Comparison of ENCODE assay signal across 16 cellular contexts in genomic region chr6:127103482-127103881, GRCh38. TPM values are rescaled to one million over a fixed set of nuclear protein-coding genes. Genes with fewer than 3 reads are reported as not detected.
DNase-seq lines count a peak whose midpoint lies in the region; FAIRE-seq and TF ChIP-seq lines count a peak whose summit lies in the region.
"Had no signal": no experiment of that assay in that cellular context is flagged by ENCODE, and none has a peak within 500 bp of the region (broad histone marks: within the 10 kb centered on the region; RNA-seq: fewer than 3 reads in every experiment).

No MANE protein-coding gene starts in this region.

- no peaks in the 10 kb centered on the region for H3K36me3 ChIP-seq in ACC112 (ENCODE audit: insufficient read depth, low read length)
- H3K36me3 ChIP-seq in astrocyte (ENCODE audit: insufficient read depth, low read length), result no peaks in the 10 kb centered on the region
- H3K36me3 ChIP-seq in mesenchymal stem cell (ENCODE audit: control insufficient read depth in 1 of 2, insufficient read depth in 2 of 2, low read depth in 1 of 2, low read length in 2 of 2), result no peaks in the 10 kb centered on the region
- no peaks in the 10 kb centered on the region for H3K36me3 ChIP-seq in tibial nerve
- no peaks in the 10 kb centered on the region for H3K36me3 ChIP-seq in thyroid gland

- CTCF ChIA-PET in RWPE1 (lab: Yijun Ruan, JAX), result no interaction called here

- H2AK5ac ChIP-seq in mesenchymal stem cell (ENCODE audit: low read length, severe bottlenecking), result no peak overlapping the region

- no peak overlapping the region for H3K4me3 Mint-ChIP-seq in astrocyte (ENCODE audit: unreplicated experiment)
- H3K4me3 Mint-ChIP-seq: IgD-negative memory B cell had no signal

- H3K9me3 ChIP-seq in astrocyte (ENCODE audit: insufficient read depth, low read depth, low read length) (no peaks in the 10 kb centered on the region), mesenchymal stem cell (ENCODE audit: control insufficient read depth, low read length) (no peaks in the 10 kb centered on the region), tibial nerve (no peaks in the 10 kb centered on the region), thyroid gland (no peaks in the 10 kb centered on the region)

- H4K91ac ChIP-seq in mesenchymal stem cell (ENCODE audit: low read length), result no peak overlapping the region

- H2BK120ac ChIP-seq in mesenchymal stem cell (ENCODE audit: low read depth, low read length), result no peak overlapping the region

- no peak overlapping the region for H3K18ac ChIP-seq in mesenchymal stem cell (ENCODE audit: low read depth in 1 of 2, low read length in 2 of 2)

- no peak overlapping the region for H2BK5ac ChIP-seq in mesenchymal stem cell (ENCODE audit: low read depth, low read length, poor library complexity, severe bottlenecking)

- H3K4me1 ChIP-seq in ACC112 (ENCODE audit: control insufficient read depth, insufficient read depth, low read length, unreplicated experiment) (peaks cover 18% of the 10 kb centered on the region), astrocyte (ENCODE audit: insufficient read depth, low read length) (no peaks in the 10 kb centered on the region), mesenchymal stem cell (ENCODE audit: control insufficient read depth, insufficient read depth, low read depth, low read length) (no peaks in the 10 kb centered on the region), tibial nerve (no peaks in the 10 kb centered on the region), thyroid gland (no peaks in the 10 kb centered on the region)

- no peaks in the 10 kb centered on the region for H3K9me3 Mint-ChIP-seq in astrocyte (ENCODE audit: unreplicated experiment)

- H3K4me3 ChIP-seq in ACC112 (ENCODE audit: low read depth, low read length) (no peak overlapping the region), astrocyte (ENCODE audit: insufficient read depth, low read depth, low read length) (no peak overlapping the region), mesenchymal stem cell (ENCODE audit: insufficient read depth in 1 of 2, low read depth in 1 of 2, low read length in 2 of 2) (no peak overlapping the region), tibial nerve (no peak overlapping the region), thyroid gland (replicated peaks in 1 of 3) (no peak overlapping the region)

- POLR2A ChIA-PET in RWPE1 (lab: Yijun Ruan, JAX; ENCODE audit: low non-redundant PET), result no interaction called here

- no peaks in the 10 kb centered on the region for H3K79me1 ChIP-seq in mesenchymal stem cell (replicated peaks; ENCODE audit: low read length, poor library complexity, severe bottlenecking)

- 57% methylated on average over 2 of the region's 2 CpGs for WGBS in mesenchymal stem cell
- 53 to 62% methylated on average over 2 of the region's 2 CpGs for WGBS in tibial nerve, 2 donors
- WGBS in thyroid gland, 2 donors, result 70 to 72% methylated on average over 2 of the region's 2 CpGs

- no peak for TF ChIP-seq EP300 in tibial nerve (IDR thresholded peaks at IDR 0.05)

- no peaks in the 10 kb centered on the region for H4K20me1 ChIP-seq in astrocyte (ENCODE audit: insufficient read depth, low read length)

- peaks cover 29% of the 10 kb centered on the region for H3K4me1 Mint-ChIP-seq in astrocyte (ENCODE audit: low read depth, unreplicated experiment)

- DNase-seq in HCEC 1CT (peak; percentile 14), astrocyte (ENCODE audit: low read depth) (no peak), mesenchymal stem cell (peak; percentile 57), NCI-H2107 (lab: John Stamatoyannopoulos, UW) (no peak), RWPE1 (ENCODE audit: low spot score) (no peak), tibial nerve (ENCODE audit: low spot score in 2 of 2) (no peak), thyroid gland (no peak)
- DNase-seq: Kasumi-1, NCI-H1436, NCI-H2029 treated with DMSO at 0.1 percent for 48 hours, NCI-H524 had no signal

- TF ChIP-seq CTCF in astrocyte (IDR thresholded peaks at IDR 0.05; ENCODE audit: insufficient read depth, low read depth, low read length), result no peak
- TF ChIP-seq CTCF in RWPE1 (conservative IDR thresholded peaks at IDR 0.05; ENCODE audit: low read depth), result no peak
- TF ChIP-seq CTCF in tibial nerve (IDR thresholded peaks at IDR 0.05), result no peak
- TF ChIP-seq CTCF in thyroid gland (IDR thresholded peaks at IDR 0.05), result no peak

- H3K79me2 ChIP-seq in ACC112 (ENCODE audit: control insufficient read depth, insufficient read depth, low read length, unreplicated experiment) (no peaks in the 10 kb centered on the region), astrocyte (ENCODE audit: insufficient read depth, low read length) (no peaks in the 10 kb centered on the region)

- H3K4ac ChIP-seq in mesenchymal stem cell (ENCODE audit: low read depth in 1 of 2, low read length in 2 of 2), result no peak overlapping the region

- FAIRE-seq in astrocyte (lab: Jason Lieb, UNC), result peak; percentile 66

- H3K27ac ChIP-seq in ACC112 (ENCODE audit: low read depth, low read length), result peak overlapping the region; percentile 75; the same call in 1 of the 2 replicates
- no peak overlapping the region for H3K27ac ChIP-seq in astrocyte (ENCODE audit: low read depth, low read length)
- H3K27ac ChIP-seq in mesenchymal stem cell (ENCODE audit: low read length, poor library complexity, severe bottlenecking), result no peak overlapping the region
- no peak overlapping the region for H3K27ac ChIP-seq in RWPE1
- H3K27ac ChIP-seq in tibial nerve, result no peak overlapping the region
- H3K27ac ChIP-seq in thyroid gland, result no peak overlapping the region
- H3K27ac ChIP-seq: C4-2B had no signal

- H3K27me3 Mint-ChIP-seq in astrocyte (ENCODE audit: low read depth, unreplicated experiment), result no peaks in the 10 kb centered on the region

- H3K27ac Mint-ChIP-seq in astrocyte (ENCODE audit: unreplicated experiment), result peak overlapping the region; percentile 73
- H3K27ac Mint-ChIP-seq: IgD-negative memory B cell had no signal

- no peak overlapping the region for H3K9ac ChIP-seq in astrocyte (ENCODE audit: low read length)
- no peak overlapping the region for H3K9ac ChIP-seq in mesenchymal stem cell (ENCODE audit: low read length)

- H2AFZ ChIP-seq in ACC112 (ENCODE audit: low read length, unreplicated experiment) (no peak overlapping the region), astrocyte (ENCODE audit: low read depth, low read length) (no peak overlapping the region), mesenchymal stem cell (ENCODE audit: low read depth, low read length) (no peak overlapping the region)

- no peak overlapping the region for H4K8ac ChIP-seq in mesenchymal stem cell (ENCODE audit: low read length)

- no peaks in the 10 kb centered on the region for H3K36me3 Mint-ChIP-seq in astrocyte (ENCODE audit: low read depth, unreplicated experiment)
- H3K36me3 Mint-ChIP-seq: IgD-negative memory B cell had no signal

- TF ChIP-seq POLR2A in tibial nerve (IDR thresholded peaks at IDR 0.05) (no peak), thyroid gland (IDR thresholded peaks at IDR 0.05) (no peak)

- H3K23ac ChIP-seq in mesenchymal stem cell (ENCODE audit: low read length in 2 of 2), result no peak overlapping the region

- no peaks in the 10 kb centered on the region for H3K27me3 ChIP-seq in ACC112 (ENCODE audit: insufficient read depth, low read length)
- peaks cover 7% of the 10 kb centered on the region for H3K27me3 ChIP-seq in astrocyte (ENCODE audit: insufficient read depth, low read length)
- no peaks in the 10 kb centered on the region for H3K27me3 ChIP-seq in mesenchymal stem cell (ENCODE audit: control insufficient read depth in 1 of 2, insufficient read depth in 1 of 2, low read length in 2 of 2)
- no peaks in the 10 kb centered on the region for H3K27me3 ChIP-seq in tibial nerve
- no peaks in the 10 kb centered on the region for H3K27me3 ChIP-seq in thyroid gland

- H3K14ac ChIP-seq in mesenchymal stem cell (ENCODE audit: low read length in 2 of 2), result no peak overlapping the region

- no peak overlapping the region for H2BK15ac ChIP-seq in mesenchymal stem cell (ENCODE audit: low read depth, poor library complexity, severe bottlenecking)

- intact Hi-C loops in thyroid gland (cut with DNase I), result no loop called here

- H2BK12ac ChIP-seq in mesenchymal stem cell (ENCODE audit: low read length in 2 of 2), result no peak overlapping the region

- H3K4me2 ChIP-seq in astrocyte (ENCODE audit: low read length) (no peak overlapping the region), mesenchymal stem cell (ENCODE audit: low read length, poor library complexity, severe bottlenecking) (no peak overlapping the region)

RNA-seq across cellular contexts. Expression of gene RSPO3, which starts 15.0 kb away (rescaled TPM):
- total RNA-seq in astrocyte (2.6 and 4.5 TPM in 2 replicates), tibial nerve (10 to 100 TPM; 10.2 to 24.1 (median 19.6) TPM), thyroid gland (10 to 100 TPM in 1 of 4 donors, 1 to 10 TPM in 3; 1.8 to 13.9 (median 3.4) TPM)
- 2.1 TPM for polyA plus RNA-seq in mesenchymal stem cell (2013, experiment 1 of 2)
- 2.4 TPM for polyA plus RNA-seq in mesenchymal stem cell (2013, experiment 2 of 2)
- total RNA-seq: A172, Daoy had no signal
- polyA plus RNA-seq: IgD-negative memory B cell had no signal

Comparison
In these comparisons a context has a peak if more than half of its experiments do, and no peak if none do; other contexts are left out.
1. DNase-seq: peak in HCEC 1CT (single experiment) and mesenchymal stem cell (single experiment); none in astrocyte (single experiment), NCI-H2107 (single experiment), RWPE1 (single experiment), tibial nerve (0 of 2) and thyroid gland (0 of 2).